11 cellular contexts compared by ENCODE assay signal in the genomic region with DNA sequence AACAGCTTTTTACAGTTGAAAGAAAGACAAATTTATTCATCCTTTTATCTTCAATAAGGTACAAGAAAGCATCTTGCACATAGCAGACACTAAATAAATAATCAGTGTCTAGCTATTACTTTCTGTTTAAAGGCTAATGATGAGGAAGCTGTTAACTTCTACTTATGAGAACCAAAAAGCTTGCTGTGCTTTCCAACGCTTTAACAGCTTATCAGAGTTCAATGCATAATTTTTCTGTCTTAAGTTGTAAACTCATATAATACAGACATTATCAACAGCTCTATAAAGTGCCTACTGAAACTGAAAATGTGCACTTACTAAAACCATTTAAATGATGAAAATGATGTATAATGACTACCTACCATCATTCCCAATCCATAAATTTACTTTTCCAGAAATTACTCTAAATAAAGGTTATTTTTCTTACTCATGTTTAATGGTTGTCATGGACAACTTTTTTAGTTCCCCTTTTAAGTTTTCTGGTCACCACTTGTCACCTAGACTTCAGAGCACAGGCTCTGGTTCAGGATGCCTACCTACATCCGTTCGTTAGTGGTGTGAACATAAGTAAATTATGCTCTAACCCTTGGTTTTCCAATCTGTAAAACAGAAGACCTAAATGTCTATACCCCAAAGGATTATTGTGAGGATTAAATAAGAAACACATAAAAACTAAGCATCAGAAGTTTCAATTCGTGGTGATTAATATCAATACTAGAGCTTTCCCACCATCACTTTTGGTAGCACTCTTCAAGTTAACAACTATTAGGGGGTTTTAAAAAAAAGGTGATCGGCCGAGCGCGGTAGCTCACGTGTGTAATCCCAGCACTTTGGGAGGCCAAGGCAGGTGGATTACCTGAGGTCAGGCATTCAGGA. TPM values are rescaled to one million over a fixed set of nuclear protein-coding genes. Genes with fewer than 3 reads are reported as not detected.
DNase-seq lines count a peak whose midpoint lies in the region; ATAC-seq, FAIRE-seq and TF ChIP-seq lines count a peak whose summit lies in the region.
"Had no signal": no experiment of that assay in that cellular context is flagged by ENCODE, and none has a peak within 500 bp of the region (broad histone marks: within the 10 kb centered on the region; RNA-seq: fewer than 3 reads in every experiment).

No MANE protein-coding gene starts in this region.

- H4K20me1 ChIP-seq in DND-41 (ENCODE audit: insufficient read depth, low read length) (peaks cover 88% of the 10 kb centered on the region), Loucy (ENCODE audit: insufficient read depth, low read length, poor library complexity, severe bottlenecking) (peaks cover 97% of the 10 kb centered on the region)

- H3K36me3 ChIP-seq in DND-41 (ENCODE audit: insufficient read depth, low read length) = peaks cover 39% of the 10 kb centered on the region
- peaks cover 35% of the 10 kb centered on the region for H3K36me3 ChIP-seq in Loucy (ENCODE audit: insufficient read depth, low read length)
- peaks cover 20% of the 10 kb centered on the region for H3K36me3 ChIP-seq in upper lobe of right lung

- no peaks in the 10 kb centered on the region for H3F3A ChIP-seq in Loucy (ENCODE audit: low read depth)

- H3K9ac ChIP-seq in DND-41 (ENCODE audit: low read depth, low read length) = no peak overlapping the region
- no peak overlapping the region for H3K9ac ChIP-seq in Loucy (ENCODE audit: low read depth, low read length, poor library complexity, severe bottlenecking)

- peaks cover 100% of the 10 kb centered on the region for H3K79me2 ChIP-seq in DND-41 (ENCODE audit: insufficient read depth, low read length)
- H3K79me2 ChIP-seq in Loucy (ENCODE audit: insufficient read depth, low read length) = peaks cover 99% of the 10 kb centered on the region

- intact Hi-C loops in upper lobe of right lung (cut with DNase I) = no loop called here

- FAIRE-seq in urothelium cell line (lab: Jason Lieb, UNC) = no peak
- FAIRE-seq: TTC549 had no signal

- TF ChIP-seq CTCF in DND-41 (IDR thresholded peaks at IDR 0.05; ENCODE audit: borderline replicate concordance, extremely low read depth, low read length, poor library complexity, severe bottlenecking) = no peak
- TF ChIP-seq CTCF in Loucy (conservative IDR thresholded peaks at IDR 0.05; ENCODE audit: low read length) = no peak
- TF ChIP-seq CTCF in upper lobe of right lung (IDR thresholded peaks at IDR 0.05) = no peak

- ATAC-seq in DND-41 (ENCODE audit: insufficient read depth, low read depth) = no peak
- ATAC-seq in HG02852 (IDR thresholded peaks at IDR 0.05; ENCODE audit: unreplicated experiment) = peak; percentile 82
- ATAC-seq in upper lobe of right lung = no peak

- H3K27ac ChIP-seq in DND-41 (ENCODE audit: low read length) (no peak overlapping the region), upper lobe of right lung (no peak overlapping the region)

- H3K4me3 ChIP-seq in DND-41 (ENCODE audit: low read depth in 1 of 2, low read length in 2 of 2) (no peak overlapping the region), Loucy (ENCODE audit: low read length, poor library complexity, severe bottlenecking) (no peak overlapping the region), upper lobe of right lung (no peak overlapping the region)

- H3K27me3 ChIP-seq in DND-41 (ENCODE audit: insufficient read depth, low read length, poor library complexity) (no peaks in the 10 kb centered on the region), Loucy (ENCODE audit: insufficient read depth, low read length, poor library complexity, severe bottlenecking) (no peaks in the 10 kb centered on the region), upper lobe of right lung (no peaks in the 10 kb centered on the region)

- H3K9me2 ChIP-seq in Loucy (replicated peaks; ENCODE audit: low read depth, low read length) = no peaks in the 10 kb centered on the region

- H3K4me1 ChIP-seq in DND-41 (ENCODE audit: insufficient read depth, low read length) = peaks cover 13% of the 10 kb centered on the region
- peaks cover 30% of the 10 kb centered on the region for H3K4me1 ChIP-seq in Loucy (ENCODE audit: insufficient read depth, low read length, poor library complexity, severe bottlenecking)
- peaks cover 43% of the 10 kb centered on the region for H3K4me1 ChIP-seq in upper lobe of right lung
- H3K4me1 ChIP-seq: Caco-2 had no signal

- DNase-seq in DND-41 (no peak), GM19238 (ENCODE audit: insufficient read length, low spot score) (peak; percentile 5), kidney glomerular epithelial cell (lab: John Stamatoyannopoulos, UW) (no peak), upper lobe of right lung (no peak), urothelium cell line (ENCODE audit: low spot score) (no peak), NCI-H146 (lab: John Stamatoyannopoulos, UW) (no peak)
- DNase-seq: Caco-2, NCI-H446 treated with DMSO at 0.1 percent for 48 hours had no signal

- H3K4me2 ChIP-seq in DND-41 (ENCODE audit: insufficient read depth, low read length) = 0 out of 2 replicates have a peak overlapping the region, but pooled peaks have one; percentile 2
- peak overlapping the region; percentile 58 for H3K4me2 ChIP-seq in Loucy (ENCODE audit: low read depth, low read length, poor library complexity, severe bottlenecking)

- H2AFZ ChIP-seq in DND-41 (ENCODE audit: low read depth, low read length) = no peak overlapping the region
- H2AFZ ChIP-seq in Loucy (ENCODE audit: low read length) = no peak overlapping the region

- H3K9me3 ChIP-seq in DND-41 (ENCODE audit: insufficient read depth, low read length, severe bottlenecking) = no peaks in the 10 kb centered on the region
- H3K9me3 ChIP-seq in Loucy (ENCODE audit: insufficient read depth, low read depth, low read length) = no peaks in the 10 kb centered on the region
- H3K9me3 ChIP-seq in upper lobe of right lung = no peaks in the 10 kb centered on the region
- H3K9me3 ChIP-seq: Caco-2 had no signal

RNA-seq across cellular contexts. Expression of gene PNISR, which starts 8.0 kb away (rescaled TPM):
- 111 TPM for total RNA-seq in upper lobe of right lung

RNA-seq across cellular contexts. Expression of gene COQ3, which starts 23.1 kb away (rescaled TPM):
- total RNA-seq in upper lobe of right lung = 3.9 TPM
